In the genomic region with DNA sequence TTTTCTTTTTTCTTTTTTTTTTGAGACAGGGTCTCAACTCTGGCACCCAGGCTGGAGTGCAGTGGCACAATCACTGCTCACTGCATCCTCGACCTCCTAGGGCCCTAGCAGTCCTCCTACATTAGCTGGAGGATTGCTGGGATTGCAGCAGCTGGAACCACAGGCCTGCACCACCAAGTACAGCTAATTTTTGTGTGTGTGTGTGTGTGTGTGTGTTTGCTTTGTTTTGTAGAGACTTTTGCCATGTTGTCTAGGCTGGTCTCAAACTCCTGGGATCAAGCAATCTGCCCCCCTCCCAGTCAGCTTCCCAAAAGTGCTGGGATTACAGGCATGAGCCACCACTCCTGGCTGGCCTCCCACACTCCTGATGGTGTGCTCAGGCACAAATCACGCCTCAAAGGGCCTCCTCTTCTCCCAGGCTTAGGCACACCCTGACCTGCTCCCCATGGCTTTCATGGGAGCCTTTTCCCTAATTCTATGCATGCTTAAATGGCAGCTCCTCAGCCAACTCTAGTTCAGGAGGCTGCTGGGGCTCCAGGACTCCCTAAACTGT, we compare ENCODE assay signal across 11 cellular contexts. TPM values are rescaled to one million over a fixed set of nuclear protein-coding genes. Genes with fewer than 3 reads are reported as not detected.
DNase-seq lines count a peak whose midpoint lies in the region; ATAC-seq and TF ChIP-seq lines count a peak whose summit lies in the region.
"Had no signal": no experiment of that assay in that cellular context is flagged by ENCODE, and none has a peak within 500 bp of the region (broad histone marks: within the 10 kb centered on the region; RNA-seq: fewer than 3 reads in every experiment).

No MANE protein-coding gene starts in this region.

- H3K4me1 Mint-ChIP-seq in dendritic cell treated with granulocyte-macrophage colony-stimulating factor and Interleukin-4, amounts not matched to agents 40 ng/mL and 50 ng/mL, for 4 days (ENCODE audit: low read depth), result peaks cover 58% of the 10 kb centered on the region
- peaks cover 25 to 58% (median 47%) of the 10 kb centered on the region in 4 donors for H3K4me1 Mint-ChIP-seq in naive thymus-derived CD8-positive, alpha-beta T cell

- H3K4me3 ChIP-seq in LNCaP clone FGC (ENCODE audit: low read depth, low read length) (peak overlapping the region; percentile 83), H7 (ENCODE audit: insufficient read depth, low read depth, low read length) (no peak overlapping the region)

- in situ Hi-C loops in GM13976 (cut with MboI; ENCODE audit: low sequenced_read_pairs, unreplicated experiment), result no loop called here

- TF ChIP-seq CTCF in 22Rv1 (IDR thresholded peaks at IDR 0.05) (no peak), LNCaP clone FGC (IDR thresholded peaks at IDR 0.05; ENCODE audit: control insufficient read depth, extremely low read depth, insufficient read depth) (no peak), GM13976 (IDR thresholded peaks at IDR 0.05; ENCODE audit: borderline replicate concordance, control extremely low read depth, extremely low read depth, insufficient read depth, missing control alignments) (no peak)

- 0 out of 2 replicates have a peak overlapping the region, but pooled peaks have one; percentile 85 for H3K27ac ChIP-seq in 22Rv1

- no peaks in the 10 kb centered on the region for H3K9me3 Mint-ChIP-seq in dendritic cell treated with granulocyte-macrophage colony-stimulating factor and Interleukin-4, amounts not matched to agents 40 ng/mL and 50 ng/mL, for 4 days
- no peaks in the 10 kb centered on the region for H3K9me3 Mint-ChIP-seq in naive thymus-derived CD8-positive, alpha-beta T cell

- H3K27me3 Mint-ChIP-seq in dendritic cell treated with granulocyte-macrophage colony-stimulating factor and Interleukin-4, amounts not matched to agents 40 ng/mL and 50 ng/mL, for 4 days, result peaks cover 25% of the 10 kb centered on the region
- H3K27me3 Mint-ChIP-seq in naive thymus-derived CD8-positive, alpha-beta T cell, result no peaks in the 10 kb centered on the region

- peak overlapping the region; percentile 73 for H3K4me3 Mint-ChIP-seq in dendritic cell treated with granulocyte-macrophage colony-stimulating factor and Interleukin-4, amounts not matched to agents 40 ng/mL and 50 ng/mL, for 4 days
- H3K4me3 Mint-ChIP-seq in naive thymus-derived CD8-positive, alpha-beta T cell, result peak overlapping the region; percentile 37 to 90 (median 77)

- H3K27me3 ChIP-seq in H7 (ENCODE audit: control insufficient read depth, insufficient read depth, low read length), result peaks cover 9% of the 10 kb centered on the region

- POLR2A ChIA-PET in naive thymus-derived CD8-positive, alpha-beta T cell (lab: Charles Lee), result interaction anchor here (0.6 to 11.8 kb wide), 10 partner anchors 8 to 103 kb away, joined by 3 to 147 read pairs (median 5); a partner anchor contains a TSS

- intact Hi-C loops in dendritic cell treated with granulocyte-macrophage colony-stimulating factor and Interleukin-4, amounts not matched to agents 40 ng/mL and 50 ng/mL, for 4 days (cut with micrococcal nuclease), result no loop called here

- H3K36me3 ChIP-seq in H7 (replicated peaks; ENCODE audit: control insufficient read depth, insufficient read depth, low read length), result no peaks in the 10 kb centered on the region
- H3K36me3 ChIP-seq: neutrophil had no signal

- peak overlapping the region; percentile 79 for H3K27ac Mint-ChIP-seq in dendritic cell treated with granulocyte-macrophage colony-stimulating factor and Interleukin-4, amounts not matched to agents 40 ng/mL and 50 ng/mL, for 4 days
- H3K27ac Mint-ChIP-seq in naive thymus-derived CD8-positive, alpha-beta T cell, result peak overlapping the region in 6 of 10 donors; percentile 34 to 79 (median 48)

- no peak for DNase-seq in LNCaP clone FGC (ENCODE audit: low read depth)
- no peak for DNase-seq in naive thymus-derived CD8-positive, alpha-beta T cell
- no peak for DNase-seq in NCI-H2081 (lab: John Stamatoyannopoulos, UW)
- no peak for DNase-seq in H7
- DNase-seq in GM13976 (ENCODE audit: low spot score), result no peak
- DNase-seq: activated CD8-positive, alpha-beta memory T cell treated with anti-CD3 and anti-CD28 coated beads, Interleukin-2, amount 10 ng/mL, durations not matched to agents 7 days and 5 days; RPMI8226 had no signal

- ATAC-seq in naive thymus-derived CD8-positive, alpha-beta T cell, result no peak
- ATAC-seq in GM18498 (IDR thresholded peaks at IDR 0.05; ENCODE audit: unreplicated experiment), result no peak
- ATAC-seq: activated CD8-positive, alpha-beta memory T cell treated with anti-CD3 and anti-CD28 coated beads, Interleukin-2, amount 10 ng/mL, durations not matched to agents 7 days and 5 days had no signal

- H3K36me3 Mint-ChIP-seq in dendritic cell treated with granulocyte-macrophage colony-stimulating factor and Interleukin-4, amounts not matched to agents 40 ng/mL and 50 ng/mL, for 4 days (ENCODE audit: low read depth), result peaks cover 8% of the 10 kb centered on the region
- peaks cover 0 to 8% (median 0%) of the 10 kb centered on the region in 3 donors for H3K36me3 Mint-ChIP-seq in naive thymus-derived CD8-positive, alpha-beta T cell
- H3K36me3 Mint-ChIP-seq: activated CD8-positive, alpha-beta memory T cell treated with anti-CD3 and anti-CD28 coated beads, Interleukin-2, amount 10 ng/mL, durations not matched to agents 7 days and 5 days had no signal

RNA-seq across cellular contexts. Expression of a gene that starts 9.4 kb away (rescaled TPM):
- 10 to 100 TPM; 28.7 to 30.7 TPM for total RNA-seq in naive thymus-derived CD8-positive, alpha-beta T cell
- under 1 TPM; 0.06 to 0.47 (median 0.14) TPM for polyA plus RNA-seq in naive thymus-derived CD8-positive, alpha-beta T cell
- total RNA-seq in H7 (2014; rRNA removed; shearing (Covaris generic)), result 4.0 and 8.2 TPM in 2 replicates

RNA-seq across cellular contexts. Expression of a gene that starts 9.4 kb away (rescaled TPM):
- total RNA-seq in naive thymus-derived CD8-positive, alpha-beta T cell, result 1 to 10 TPM; 2.9 to 3.7 TPM
- polyA plus RNA-seq in naive thymus-derived CD8-positive, alpha-beta T cell, result 1 to 10 TPM in 2 of 3 donors, under 1 TPM in 1; 0.20 to 2.5 (median 2.0) TPM
- 1.2 and 3.7 TPM in 2 replicates for total RNA-seq in H7 (2014; rRNA removed; shearing (Covaris generic))

RNA-seq across cellular contexts. Expression of a gene that starts 16.9 kb away (rescaled TPM):
- 10 to 100 TPM; 39.1 to 41.1 TPM for total RNA-seq in naive thymus-derived CD8-positive, alpha-beta T cell
- polyA plus RNA-seq in naive thymus-derived CD8-positive, alpha-beta T cell, result 10 to 100 TPM; 37.8 to 81.4 (median 72.7) TPM
- total RNA-seq in H7 (2014; rRNA removed; shearing (Covaris generic)), result 478 and 603 TPM in 2 replicates

RNA-seq across cellular contexts. Expression of a gene that starts 41.3 kb away (rescaled TPM):
- total RNA-seq in naive thymus-derived CD8-positive, alpha-beta T cell, result 100 to 1,000 TPM; 112 to 113 TPM
- 10 to 100 TPM; 29.5 to 39.6 (median 31.1) TPM for polyA plus RNA-seq in naive thymus-derived CD8-positive, alpha-beta T cell
- total RNA-seq in H7 (2014; rRNA removed; shearing (Covaris generic)), result 91.5 and 97.8 TPM in 2 replicates

Comparison
In these comparisons a context has a peak if more than half of its experiments do, and no peak if none do; other contexts are left out.
1. RNA of a gene that starts 16.9 kb away (total RNA-seq): 478 to 603 TPM in H7; 39.1 to 41.1 TPM in naive thymus-derived CD8-positive, alpha-beta T cell; every median in the first group is over 10 times any median in the second.